Comparison of ENCODE assay signal across 8 cellular contexts in the genomic region with DNA sequence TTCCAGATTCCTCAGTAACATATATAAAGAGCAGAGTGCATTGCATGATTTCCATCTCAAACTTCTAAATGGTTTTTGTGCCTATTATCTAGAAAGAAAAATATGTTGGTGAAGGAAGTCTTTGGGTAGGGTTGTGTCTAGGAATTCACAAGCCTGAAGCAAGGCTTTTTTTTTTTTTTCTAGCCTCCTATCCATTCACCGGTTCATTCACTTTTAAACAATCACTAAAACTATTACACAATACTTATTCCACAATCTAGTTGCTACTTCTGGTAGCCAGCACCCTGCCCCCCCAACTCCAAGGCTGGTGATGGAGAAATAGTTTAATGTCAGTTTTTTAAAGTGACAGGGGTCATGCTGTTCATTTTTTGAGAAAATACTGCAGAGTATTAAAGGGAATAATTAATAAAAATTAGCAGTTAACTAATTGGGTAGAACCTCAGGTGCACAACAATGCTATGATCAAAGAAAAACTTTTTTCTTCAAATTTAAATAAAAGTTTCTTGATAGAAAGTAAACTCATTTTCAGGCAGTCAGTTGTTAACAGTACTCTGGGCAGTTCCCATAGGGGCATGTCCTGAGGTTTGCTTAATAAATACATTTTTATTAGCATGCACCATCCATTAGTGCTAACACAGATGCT. TPM values are rescaled to one million over a fixed set of nuclear protein-coding genes. Genes with fewer than 3 reads are reported as not detected.
DNase-seq lines count a peak whose midpoint lies in the region; ATAC-seq lines count a peak whose summit lies in the region.

No MANE protein-coding gene starts in this region.

- CTCF ChIA-PET in activated naive CD4-positive, alpha-beta T cell treated with anti-CD3 and anti-CD28 coated beads, Interleukin-2, amount 10 ng/mL, durations not matched to agents 7 days and 5 days (lab: Charles Lee) = interaction anchor here (0.8 to 3.0 kb wide), 10 partner anchors 14 to 660 kb away, joined by 3 to 21 read pairs (median 4); no protein-coding TSS in a partner anchor

- peak overlapping the region; percentile 98 for H3K27ac Mint-ChIP-seq in activated naive CD4-positive, alpha-beta T cell treated with anti-CD3 and anti-CD28 coated beads, Interleukin-2, amount 10 ng/mL, durations not matched to agents 7 days and 5 days
- peak overlapping the region; percentile 95 for H3K27ac Mint-ChIP-seq in activated naive CD8-positive, alpha-beta T cell treated with anti-CD3 and anti-CD28 coated beads for 36 hours

- peaks cover 17% of the 10 kb centered on the region for H3K36me3 Mint-ChIP-seq in activated naive CD4-positive, alpha-beta T cell treated with anti-CD3 and anti-CD28 coated beads, Interleukin-2, amount 10 ng/mL, durations not matched to agents 7 days and 5 days
- peaks cover 21% of the 10 kb centered on the region for H3K36me3 Mint-ChIP-seq in activated naive CD8-positive, alpha-beta T cell treated with anti-CD3 and anti-CD28 coated beads for 36 hours

- H3K27me3 Mint-ChIP-seq in activated naive CD4-positive, alpha-beta T cell treated with anti-CD3 and anti-CD28 coated beads, Interleukin-2, amount 10 ng/mL, durations not matched to agents 7 days and 5 days = no peaks in the 10 kb centered on the region
- H3K27me3 Mint-ChIP-seq in activated naive CD8-positive, alpha-beta T cell treated with anti-CD3 and anti-CD28 coated beads for 36 hours = no peaks in the 10 kb centered on the region

- peaks cover 64% of the 10 kb centered on the region for H3K4me1 Mint-ChIP-seq in activated naive CD4-positive, alpha-beta T cell treated with anti-CD3 and anti-CD28 coated beads, Interleukin-2, amount 10 ng/mL, durations not matched to agents 7 days and 5 days
- peaks cover 58% of the 10 kb centered on the region for H3K4me1 Mint-ChIP-seq in activated naive CD8-positive, alpha-beta T cell treated with anti-CD3 and anti-CD28 coated beads for 36 hours

- H3K9me3 Mint-ChIP-seq in activated naive CD4-positive, alpha-beta T cell treated with anti-CD3 and anti-CD28 coated beads, Interleukin-2, amount 10 ng/mL, durations not matched to agents 7 days and 5 days = no peaks in the 10 kb centered on the region
- H3K9me3 Mint-ChIP-seq in activated naive CD8-positive, alpha-beta T cell treated with anti-CD3 and anti-CD28 coated beads for 36 hours = peaks cover 3% of the 10 kb centered on the region

- ATAC-seq in HG03457 (IDR thresholded peaks at IDR 0.05; ENCODE audit: unreplicated experiment) (no peak), HG03135 (IDR thresholded peaks at IDR 0.05; ENCODE audit: unreplicated experiment) (no peak)

- DNase-seq in activated naive CD4-positive, alpha-beta T cell treated with anti-CD3 and anti-CD28 coated beads, Interleukin-2, amount 10 ng/mL, durations not matched to agents 7 days and 5 days = no peak
- DNase-seq in activated naive CD4-positive, alpha-beta T cell treated with Interleukin-2 at 50 U/mL for 16 hours = no peak
- DNase-seq in activated naive CD8-positive, alpha-beta T cell treated with anti-CD3 and anti-CD28 coated beads for 36 hours = no peak
- DNase-seq in iris pigment epithelial cell (ENCODE audit: low read depth) (peak; percentile 58), superior temporal gyrus (ENCODE audit: extremely low spot score) (peak; percentile 46), NCI-H1930 (lab: John Stamatoyannopoulos, UW) (no peak)

- peak overlapping the region; percentile 82 for H3K4me3 Mint-ChIP-seq in activated naive CD4-positive, alpha-beta T cell treated with anti-CD3 and anti-CD28 coated beads, Interleukin-2, amount 10 ng/mL, durations not matched to agents 7 days and 5 days
- H3K4me3 Mint-ChIP-seq in activated naive CD8-positive, alpha-beta T cell treated with anti-CD3 and anti-CD28 coated beads for 36 hours = peak overlapping the region; percentile 82

RNA-seq across cellular contexts. Expression of gene IRF2BP2, which starts 10.9 kb away (rescaled TPM):
- 100 to 1,000 TPM; 109 to 111 TPM for total RNA-seq in activated naive CD8-positive, alpha-beta T cell treated with anti-CD3 and anti-CD28 coated beads for 36 hours

Comparison
In these comparisons a context has a peak if more than half of its experiments do, and no peak if none do; other contexts are left out.
1. DNase-seq: peak in iris pigment epithelial cell (single experiment) and superior temporal gyrus (single experiment); none in activated naive CD4-positive, alpha-beta T cell treated with anti-CD3 and anti-CD28 coated beads, Interleukin-2, amount 10 ng/mL, durations not matched to agents 7 days and 5 days (single experiment), activated naive CD4-positive, alpha-beta T cell treated with Interleukin-2 at 50 U/mL for 16 hours (single experiment), activated naive CD8-positive, alpha-beta T cell treated with anti-CD3 and anti-CD28 coated beads for 36 hours (single experiment) and NCI-H1930 (0 of 2).